In the genomic region with DNA sequence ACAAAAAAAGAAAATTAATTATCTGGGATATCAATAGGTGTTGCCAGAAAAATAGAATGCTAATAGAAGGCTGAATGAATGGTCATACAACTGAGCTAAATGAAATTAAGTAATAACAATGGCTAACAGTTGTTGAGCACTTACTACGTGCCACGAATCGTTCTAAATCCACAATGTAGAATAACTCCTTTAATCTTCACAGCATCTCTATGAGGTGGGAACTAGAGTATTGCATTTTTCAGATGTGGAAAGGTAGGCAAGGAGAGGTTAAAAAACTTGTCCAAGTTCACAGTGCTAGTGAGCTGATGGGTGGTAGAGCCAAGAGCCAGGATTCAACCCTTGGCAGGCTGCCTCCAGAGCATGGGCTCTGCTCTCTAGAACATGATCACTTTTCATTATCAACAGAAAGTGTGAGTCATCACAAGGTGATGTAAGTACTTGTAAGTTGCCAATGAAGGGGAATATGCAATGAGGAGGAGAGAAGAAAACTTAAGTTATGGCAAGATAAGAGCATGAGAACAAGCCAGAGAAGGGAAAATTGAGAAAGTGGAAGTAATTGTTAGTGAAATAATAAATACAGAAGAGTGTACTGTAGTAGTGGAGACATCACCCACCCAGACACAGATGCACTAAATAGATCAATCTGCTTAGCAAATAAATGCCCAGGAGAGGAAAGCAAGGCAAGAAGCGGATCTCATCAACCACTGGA, we compare ENCODE assay signal across 10 cellular contexts.
DNase-seq lines count a peak whose midpoint lies in the region; ATAC-seq and TF ChIP-seq lines count a peak whose summit lies in the region.
"Had no signal": no experiment of that assay in that cellular context is flagged by ENCODE, and none has a peak within 500 bp of the region (broad histone marks: within the 10 kb centered on the region; RNA-seq: fewer than 3 reads in every experiment).

No MANE protein-coding gene starts in this region.

- H3K27me3 Mint-ChIP-seq in activated CD4-positive, alpha-beta T cell treated with anti-CD3 and anti-CD28 coated beads for 36 hours: no peaks in the 10 kb centered on the region
- H3K27me3 Mint-ChIP-seq: CD4-positive, CD25-positive, alpha-beta regulatory T cell had no signal

- peak; percentile 8 for DNase-seq in activated CD4-positive, alpha-beta T cell treated with anti-CD3 and anti-CD28 coated beads for 36 hours
- no peak for DNase-seq in activated CD4-positive, alpha-beta T cell treated with anti-CD3 and anti-CD28 coated beads, Interleukin-2, amount 50 U/mL, for 48 hours
- DNase-seq in SHP77 (lab: John Stamatoyannopoulos, UW): peak; percentile 37 to 68
- peak; percentile 76 for DNase-seq in left cardiac atrium
- DNase-seq in tibial nerve (ENCODE audit: low spot score in 2 of 2): peak; percentile 44 to 65
- DNase-seq in vagina (ENCODE audit: extremely low spot score in 2 of 2): no peak
- no peak for DNase-seq in ureter (ENCODE audit: low spot score)
- DNase-seq: CD4-positive, CD25-positive, alpha-beta regulatory T cell; T-helper 2 cell had no signal

- peak; percentile 36 for ATAC-seq in activated CD4-positive, alpha-beta T cell treated with anti-CD3 and anti-CD28 coated beads for 36 hours
- ATAC-seq in left cardiac atrium: peak; percentile 50 to 96
- no peak for ATAC-seq in GM18861 (IDR thresholded peaks at IDR 0.05; ENCODE audit: unreplicated experiment)

- TF ChIP-seq CTCF in tibial nerve (IDR thresholded peaks at IDR 0.05): no peak
- TF ChIP-seq CTCF in vagina (IDR thresholded peaks at IDR 0.05): no peak

- TF ChIP-seq POLR2A in tibial nerve (IDR thresholded peaks at IDR 0.05): no peak
- no peak for TF ChIP-seq POLR2A in vagina (IDR thresholded peaks at IDR 0.05)

- H3K27ac Mint-ChIP-seq in activated CD4-positive, alpha-beta T cell treated with anti-CD3 and anti-CD28 coated beads for 36 hours: no peak overlapping the region
- H3K27ac Mint-ChIP-seq: CD4-positive, CD25-positive, alpha-beta regulatory T cell had no signal

- intact Hi-C loops in activated CD4-positive, alpha-beta T cell treated with anti-CD3 and anti-CD28 coated beads for 36 hours (cut with DNase I, micrococcal nuclease): no loop called here
- intact Hi-C loops in left cardiac atrium (cut with DNase I) (no loop called here), vagina (cut with DNase I) (no loop called here)

- H3K4me3 ChIP-seq in tibial nerve: no peak overlapping the region
- H3K4me3 ChIP-seq in vagina: no peak overlapping the region

- H3K36me3 ChIP-seq in tibial nerve: no peaks in the 10 kb centered on the region
- H3K36me3 ChIP-seq in vagina: no peaks in the 10 kb centered on the region

- CTCF ChIA-PET in activated CD4-positive, alpha-beta T cell treated with anti-CD3 and anti-CD28 coated beads for 36 hours (lab: Charles Lee): no interaction called here

- no peaks in the 10 kb centered on the region for H3K4me1 Mint-ChIP-seq in activated CD4-positive, alpha-beta T cell treated with anti-CD3 and anti-CD28 coated beads for 36 hours
- H3K4me1 Mint-ChIP-seq: CD4-positive, CD25-positive, alpha-beta regulatory T cell had no signal

- H3K9me3 Mint-ChIP-seq in activated CD4-positive, alpha-beta T cell treated with anti-CD3 and anti-CD28 coated beads for 36 hours (ENCODE audit: low read depth): peaks cover 10% of the 10 kb centered on the region

- H3K27ac ChIP-seq in tibial nerve (peak overlapping the region in 1 of 4 donors; percentile 75), vagina (no peak overlapping the region)

- peaks cover 0 to 24% (median 2%) of the 10 kb centered on the region in 4 donors for H3K4me1 ChIP-seq in tibial nerve
- peaks cover 2% of the 10 kb centered on the region for H3K4me1 ChIP-seq in vagina

- no peaks in the 10 kb centered on the region for H3K9me3 ChIP-seq in tibial nerve
- H3K9me3 ChIP-seq in vagina: no peaks in the 10 kb centered on the region

- peak in 1 of 2 donors; percentile 68 for TF ChIP-seq EP300 in tibial nerve (IDR thresholded peaks at IDR 0.05)

- no peaks in the 10 kb centered on the region for H3K36me3 Mint-ChIP-seq in activated CD4-positive, alpha-beta T cell treated with anti-CD3 and anti-CD28 coated beads for 36 hours (ENCODE audit: low read depth)
- H3K36me3 Mint-ChIP-seq: CD4-positive, CD25-positive, alpha-beta regulatory T cell had no signal

- WGBS in tibial nerve, 2 donors: 81 to 85% methylated on average over 4 of the region's 4 CpGs

- POLR2A ChIA-PET in activated CD4-positive, alpha-beta T cell treated with anti-CD3 and anti-CD28 coated beads for 36 hours (lab: Charles Lee): no interaction called here

- no peak overlapping the region for H3K4me3 Mint-ChIP-seq in activated CD4-positive, alpha-beta T cell treated with anti-CD3 and anti-CD28 coated beads for 36 hours
- H3K4me3 Mint-ChIP-seq: CD4-positive, CD25-positive, alpha-beta regulatory T cell had no signal

- H3K27me3 ChIP-seq in tibial nerve (no peaks in the 10 kb centered on the region), vagina (no peaks in the 10 kb centered on the region)

Comparison
In these comparisons a context has a peak if more than half of its experiments do, and no peak if none do; other contexts are left out.
1. DNase-seq: peak in activated CD4-positive, alpha-beta T cell treated with anti-CD3 and anti-CD28 coated beads for 36 hours (single experiment), SHP77 (2 of 2), left cardiac atrium (single experiment) and tibial nerve (2 of 2); none in activated CD4-positive, alpha-beta T cell treated with anti-CD3 and anti-CD28 coated beads, Interleukin-2, amount 50 U/mL, for 48 hours (0 of 2), vagina (0 of 2) and ureter (single experiment).